13 cellular contexts compared by ENCODE assay signal in genomic region chr10:72323108-72323932, GRCh38. TPM values are rescaled to one million over a fixed set of nuclear protein-coding genes. Genes with fewer than 3 reads are reported as not detected.
A peak's percentile ranks its signal among the peaks of the same experiment; 100 is the strongest.
DNase-seq lines count a peak whose midpoint lies in the region; ATAC-seq and TF ChIP-seq lines count a peak whose summit lies in the region.
"Had no signal": no experiment of that assay in that cellular context is flagged by ENCODE, and none has a peak within 500 bp of the region (broad histone marks: within the 10 kb centered on the region; RNA-seq: fewer than 3 reads in every experiment).

No MANE protein-coding gene starts in this region.

- H3K36me3 ChIP-seq in cardiac muscle cell (no peaks in the 10 kb centered on the region), H7 (replicated peaks; ENCODE audit: control insufficient read depth, insufficient read depth, low read length) (no peaks in the 10 kb centered on the region)
- H3K36me3 ChIP-seq: Peyer's patch had no signal

- H3K4me1 Mint-ChIP-seq in activated CD4-positive, alpha-beta memory T cell treated with anti-CD3 and anti-CD28 coated beads, Interleukin-2, amount 10 ng/mL, durations not matched to agents 7 days and 5 days = peaks cover 75% of the 10 kb centered on the region
- peaks cover 40% of the 10 kb centered on the region for H3K4me1 Mint-ChIP-seq in type B pancreatic cell (ENCODE audit: unreplicated experiment)

- H3K27ac ChIP-seq in cardiac muscle cell = peak overlapping the region; percentile 76

- POLR2A ChIA-PET in activated CD4-positive, alpha-beta memory T cell treated with anti-CD3 and anti-CD28 coated beads, Interleukin-2, amount 10 ng/mL, durations not matched to agents 7 days and 5 days (lab: Charles Lee) = interaction anchor here (1.9 to 14.4 kb wide), 6 partner anchors 10 to 234 kb away, joined by 8 to 448 read pairs (median 75); partner anchors contain the start of genes DDIT4 and SPOCK2

- H3K4me3 Mint-ChIP-seq in activated CD4-positive, alpha-beta memory T cell treated with anti-CD3 and anti-CD28 coated beads, Interleukin-2, amount 10 ng/mL, durations not matched to agents 7 days and 5 days = no peak overlapping the region
- no peak overlapping the region for H3K4me3 Mint-ChIP-seq in type B pancreatic cell

- peaks cover 4% of the 10 kb centered on the region for H3K9me3 Mint-ChIP-seq in activated CD4-positive, alpha-beta memory T cell treated with anti-CD3 and anti-CD28 coated beads, Interleukin-2, amount 10 ng/mL, durations not matched to agents 7 days and 5 days
- no peaks in the 10 kb centered on the region for H3K9me3 Mint-ChIP-seq in type B pancreatic cell

- no peak for TF ChIP-seq CTCF in cardiac muscle cell (IDR thresholded peaks at IDR 0.05; ENCODE audit: low read depth, low read length)
- TF ChIP-seq CTCF in type B pancreatic cell (conservative IDR thresholded peaks at IDR 0.05) = no peak

- peak overlapping the region; percentile 98 for H3K27ac Mint-ChIP-seq in activated CD4-positive, alpha-beta memory T cell treated with anti-CD3 and anti-CD28 coated beads, Interleukin-2, amount 10 ng/mL, durations not matched to agents 7 days and 5 days
- H3K27ac Mint-ChIP-seq in type B pancreatic cell = peak overlapping the region; percentile 23

- peaks cover 16% of the 10 kb centered on the region for H3K36me3 Mint-ChIP-seq in activated CD4-positive, alpha-beta memory T cell treated with anti-CD3 and anti-CD28 coated beads, Interleukin-2, amount 10 ng/mL, durations not matched to agents 7 days and 5 days (ENCODE audit: low read depth)
- no peaks in the 10 kb centered on the region for H3K36me3 Mint-ChIP-seq in type B pancreatic cell

- H3K27me3 ChIP-seq in cardiac muscle cell (no peaks in the 10 kb centered on the region), H7 (ENCODE audit: control insufficient read depth, insufficient read depth, low read length) (no peaks in the 10 kb centered on the region)
- H3K27me3 ChIP-seq: Peyer's patch had no signal

- CTCF ChIA-PET in activated CD4-positive, alpha-beta memory T cell treated with anti-CD3 and anti-CD28 coated beads, Interleukin-2, amount 10 ng/mL, durations not matched to agents 7 days and 5 days (lab: Charles Lee) = interaction anchor here (0.9 to 4.0 kb wide), 3 partner anchors 9 to 19 kb away, joined by 3 to 20 read pairs (median 3); no protein-coding TSS in a partner anchor

- no peaks in the 10 kb centered on the region for H3K9me3 ChIP-seq in cardiac muscle cell (ENCODE audit: low read depth)
- H3K9me3 ChIP-seq: Peyer's patch had no signal

- peaks cover 53% of the 10 kb centered on the region for H3K4me1 ChIP-seq in cardiac muscle cell (ENCODE audit: low read depth)

- intact Hi-C loops in Right ventricle myocardium superior (cut with DNase I) = loop anchor here (10.0 kb wide), 1 partner anchor 49 kb away; the partner anchor contains the start of gene DDIT4

- no peaks in the 10 kb centered on the region for H3K27me3 Mint-ChIP-seq in activated CD4-positive, alpha-beta memory T cell treated with anti-CD3 and anti-CD28 coated beads, Interleukin-2, amount 10 ng/mL, durations not matched to agents 7 days and 5 days
- peaks cover 2% of the 10 kb centered on the region for H3K27me3 Mint-ChIP-seq in type B pancreatic cell

- ATAC-seq in Right ventricle myocardium superior (ENCODE audit: poor library complexity) (no peak), left lobe of liver (no peak)

- H3K4me3 ChIP-seq in cardiac muscle cell (no peak overlapping the region), H7 (ENCODE audit: insufficient read depth, low read depth, low read length) (no peak overlapping the region)
- H3K4me3 ChIP-seq: Peyer's patch had no signal

- DNase-seq in cardiac muscle cell (ENCODE audit: low read depth in 1 of 2, low spot score in 1 of 2) (no peak), Right ventricle myocardium superior (no peak), left lobe of liver (ENCODE audit: low spot score) (peak; percentile 51), type B pancreatic cell (ENCODE audit: extremely low spot score, unreplicated experiment) (no peak), H7 (no peak), NCI-H446 treated with DMSO at 0.1 percent for 48 hours (lab: John Stamatoyannopoulos, UW) (no peak)
- DNase-seq in activated CD4-positive, alpha-beta memory T cell treated with anti-CD3 and anti-CD28 coated beads, Interleukin-2, amount 10 ng/mL, durations not matched to agents 7 days and 5 days = no peak
- no peak for DNase-seq in stimulated activated naive CD4-positive, alpha-beta T cell treated with Interleukin-2 at 50 U/mL for 16 hours (lab: John Stamatoyannopoulos, UW)
- DNase-seq: amniotic stem cell, C1 segment of cervical spinal cord, NCI-H1930, nucleus accumbens, Peyer's patch had no signal

RNA-seq across cellular contexts. Expression of gene DNAJB12, which starts 31.4 kb away (rescaled TPM):
- 29.3 and 32.0 TPM in 2 replicates for total RNA-seq in cardiac muscle cell
- polyA plus RNA-seq in cardiac muscle cell = 23.8 and 34.2 TPM in 2 replicates
- 26.1 TPM for total RNA-seq in Right ventricle myocardium superior
- 10 to 100 TPM; 23.8 to 26.7 TPM for total RNA-seq in activated CD4-positive, alpha-beta memory T cell treated with anti-CD3 and anti-CD28 coated beads, Interleukin-2, amount 10 ng/mL, durations not matched to agents 7 days and 5 days
- 20.4 TPM for total RNA-seq in left lobe of liver
- total RNA-seq in type B pancreatic cell (ENCODE audit: low replicate concordance) = 30.6 and 34.3 TPM in 2 replicates
- 18.8 and 19.3 TPM in 2 replicates for total RNA-seq in H7 (2014; rRNA removed; shearing (Covaris generic))

RNA-seq across cellular contexts. Expression of gene DDIT4, which starts 49.6 kb away (rescaled TPM):
- total RNA-seq in cardiac muscle cell (213 and 227 TPM in 2 replicates), Right ventricle myocardium superior (54.8 TPM), left lobe of liver (162 TPM), type B pancreatic cell (ENCODE audit: low replicate concordance) (95.9 and 130 TPM in 2 replicates)
- 210 and 276 TPM in 2 replicates for polyA plus RNA-seq in cardiac muscle cell
- total RNA-seq in activated CD4-positive, alpha-beta memory T cell treated with anti-CD3 and anti-CD28 coated beads, Interleukin-2, amount 10 ng/mL, durations not matched to agents 7 days and 5 days = 100 to 1,000 TPM; 475 to 481 TPM
- 54.2 and 123 TPM in 2 replicates for total RNA-seq in H7 (2014; rRNA removed; shearing (Covaris generic))
